In genomic region chr4:85126991-85127591, GRCh38 we compare ENCODE assay signal across 14 cellular contexts.
DNase-seq lines count a peak whose midpoint lies in the region; ATAC-seq and TF ChIP-seq lines count a peak whose summit lies in the region.
"Had no signal": no experiment of that assay in that cellular context is flagged by ENCODE, and none has a peak within 500 bp of the region (broad histone marks: within the 10 kb centered on the region; RNA-seq: fewer than 3 reads in every experiment).

No MANE protein-coding gene starts in this region.

- in situ Hi-C loops in KBM-7 (cut with MboI; ENCODE audit: low pct_unique_long_range_greater_than_20kb, low sequenced_read_pairs) = no loop called here

- no peaks in the 10 kb centered on the region for H3K36me3 ChIP-seq in SJCRH30
- H3K36me3 ChIP-seq: BLaER1 treated with 17β-estradiol and CSF1 and Interleukin-3, amounts not matched to agents 10 nM and 100 nM; SJSA1 had no signal

- no peak for ATAC-seq in HG03442 (IDR thresholded peaks at IDR 0.05; ENCODE audit: unreplicated experiment)

- H3K27ac Mint-ChIP-seq in glutamatergic neuron (ENCODE audit: unreplicated experiment) = peak overlapping the region; percentile 72

- no peaks in the 10 kb centered on the region for H3K27me3 ChIP-seq in SJCRH30
- H3K27me3 ChIP-seq: BLaER1 treated with 17β-estradiol and CSF1 and Interleukin-3, amounts not matched to agents 10 nM and 100 nM; SJSA1 had no signal

- H3K4me1 ChIP-seq in SJCRH30 = peaks cover 22% of the 10 kb centered on the region
- H3K4me1 ChIP-seq: BLaER1 treated with 17β-estradiol and CSF1 and Interleukin-3, amounts not matched to agents 10 nM and 100 nM; SJSA1 had no signal

- peaks cover 3% of the 10 kb centered on the region for H3K27me3 Mint-ChIP-seq in glutamatergic neuron (ENCODE audit: unreplicated experiment)

- TF ChIP-seq CTCF in glutamatergic neuron (IDR thresholded peaks at IDR 0.05; ENCODE audit: partially characterized antibody, unreplicated experiment) = no peak

- peak overlapping the region; percentile 87 for H3K27ac ChIP-seq in SJCRH30
- H3K27ac ChIP-seq: BLaER1 treated with 17β-estradiol and CSF1 and Interleukin-3, amounts not matched to agents 10 nM and 100 nM; PC-9; SJSA1 had no signal

- no peaks in the 10 kb centered on the region for H3K36me3 Mint-ChIP-seq in glutamatergic neuron (ENCODE audit: unreplicated experiment)

- H3K4me3 Mint-ChIP-seq in glutamatergic neuron (ENCODE audit: unreplicated experiment) = no peak overlapping the region

- peaks cover 6% of the 10 kb centered on the region for H3K9me3 Mint-ChIP-seq in glutamatergic neuron (ENCODE audit: unreplicated experiment)

- peak; percentile 21 for DNase-seq in NCI-H748 (lab: John Stamatoyannopoulos, UW; ENCODE audit: unreplicated experiment)
- no peak for DNase-seq in NCI-H748 treated with DMSO at 0.1 percent for 48 hours (lab: John Stamatoyannopoulos, UW)
- DNase-seq in SJCRH30 = no peak
- no peak for DNase-seq in glutamatergic neuron
- no peak for DNase-seq in mucosa of gallbladder (ENCODE audit: low spot score)
- no peak for DNase-seq in KBM-7
- no peak for DNase-seq in AML-193 (lab: John Stamatoyannopoulos, UW)
- DNase-seq: MV-4-11, NCI-H1417 treated with DMSO at 0.1 percent for 48 hours, NCI-H510A treated with DMSO at 0.1 percent for 48 hours, PC-9 had no signal

- H3K4me1 Mint-ChIP-seq in glutamatergic neuron (ENCODE audit: low read depth, unreplicated experiment) = peaks cover 27% of the 10 kb centered on the region

- no peaks in the 10 kb centered on the region for H3K9me3 ChIP-seq in SJCRH30 (replicated peaks)
- H3K9me3 ChIP-seq: SJSA1 had no signal

- no peak overlapping the region for H3K4me3 ChIP-seq in SJCRH30
- H3K4me3 ChIP-seq: BLaER1 treated with 17β-estradiol and CSF1 and Interleukin-3, amounts not matched to agents 10 nM and 100 nM; PC-9; SJSA1 had no signal
